Comparison of ENCODE assay signal across 1 cellular context in genomic region chr5:66694036-66694435, GRCh38.
TF ChIP-seq lines count a peak whose summit lies in the region.

No MANE protein-coding gene starts in this region.

TF ChIP-seq in GM23338, 12 proteins besides CTCF, POLR2A, EP300 and RAD21 (continued from another document):
- no peak for TF ChIP-seq ZNF462 (CRISPR knock-in tag; IDR thresholded peaks at IDR 0.05)
- no peak for TF ChIP-seq JUNB (IDR thresholded peaks at IDR 0.05; ENCODE audit: unreplicated experiment)
- TF ChIP-seq CREB1 (CRISPR knock-in tag; IDR thresholded peaks at IDR 0.05; ENCODE audit: low read depth): no peak
- no peak for TF ChIP-seq POLR2AphosphoS5 (IDR thresholded peaks at IDR 0.05; ENCODE audit: low read depth)
- TF ChIP-seq EZH2phosphoT487 (IDR thresholded peaks at IDR 0.05; ENCODE audit: unreplicated experiment): no peak
- no peak for TF ChIP-seq ETS1 (IDR thresholded peaks at IDR 0.05)
